12 cellular contexts compared by ENCODE assay signal in genomic region chr10:8048281-8049008, GRCh38. TPM values are rescaled to one million over a fixed set of nuclear protein-coding genes. Genes with fewer than 3 reads are reported as not detected.
A peak's percentile ranks its signal among the peaks of the same experiment; 100 is the strongest.
DNase-seq lines count a peak whose midpoint lies in the region; ATAC-seq, FAIRE-seq and TF ChIP-seq lines count a peak whose summit lies in the region.
"Had no signal": no experiment of that assay in that cellular context is flagged by ENCODE, and none has a peak within 500 bp of the region (broad histone marks: within the 10 kb centered on the region; RNA-seq: fewer than 3 reads in every experiment).

No MANE protein-coding gene starts in this region.

- H3K18ac ChIP-seq in H1 (ENCODE audit: extremely low read depth, low read length), result 0 out of 2 replicates have a peak overlapping the region, but pooled peaks have one; percentile 19

- H2BK20ac ChIP-seq in H1 (ENCODE audit: low read length), result no peak overlapping the region

- no peak overlapping the region for H3K56ac ChIP-seq in H1 (replicated peaks; ENCODE audit: insufficient read length, low read depth, low read length)

- H4K8ac ChIP-seq in H1 (ENCODE audit: extremely low read depth, insufficient read depth, low read length), result no peak overlapping the region

- no peak overlapping the region for H3K27ac ChIP-seq in H1 (ENCODE audit: low read depth, low read length)
- no peak overlapping the region for H3K27ac ChIP-seq in tibial artery

- peak overlapping the region; percentile 13; the same call in 1 of the 2 replicates for H2AK5ac ChIP-seq in H1 (ENCODE audit: low read depth, low read length)

- FAIRE-seq in H1 (lab: Jason Lieb, UNC), result no peak
- FAIRE-seq: bronchial epithelial cell had no signal

- H3K23me2 ChIP-seq in H1 (ENCODE audit: low read depth, low read length), result peaks cover 8% of the 10 kb centered on the region; the same call in 1 of the 2 replicates

- POLR2A ChIA-PET in H1 (lab: Charles Lee; ENCODE audit: partially characterized antibody), result interaction anchor here (0.8 to 1.5 kb wide), 4 partner anchors 10 to 353 kb away, joined by 3 to 4 read pairs (median 3); no protein-coding TSS in a partner anchor

- H2BK120ac ChIP-seq in H1 (replicated peaks; ENCODE audit: low read depth, low read length), result no peak overlapping the region

- TF ChIP-seq CTCF in H1 (IDR thresholded peaks at IDR 0.05; ENCODE audit: control extremely low read depth in 1 of 3, insufficient read depth in 1 of 3, low read depth in 1 of 3, low read length in 3 of 3) (no peak), tibial artery (IDR thresholded peaks at IDR 0.05) (no peak)

- ATAC-seq in HG03520 (IDR thresholded peaks at IDR 0.05; ENCODE audit: unreplicated experiment) (no peak), GM21619 (IDR thresholded peaks at IDR 0.05; ENCODE audit: unreplicated experiment) (no peak)

- TF ChIP-seq RAD21 in H1 (IDR thresholded peaks at IDR 0.05 in 1 of 2, conservative IDR thresholded peaks at IDR 0.05 in 1 of 2; ENCODE audit: low read depth in 2 of 2, low read length in 2 of 2), result no peak

- peak overlapping the region; percentile 39; the same call in 1 of the 2 replicates for H2BK12ac ChIP-seq in H1 (ENCODE audit: low read depth, low read length)

- no peaks in the 10 kb centered on the region for H3K79me2 ChIP-seq in H1 (ENCODE audit: control insufficient read depth in 1 of 2, insufficient read depth in 2 of 2, low read length in 2 of 2)

- peaks cover 98% of the 10 kb centered on the region for H3K27me3 ChIP-seq in H7 (ENCODE audit: control insufficient read depth, insufficient read depth, low read length)
- H3K27me3 ChIP-seq in H1 (replicated peaks in 1 of 4; ENCODE audit: control insufficient read depth in 3 of 4, extremely low read depth in 1 of 4, insufficient read depth in 3 of 4, low read length in 3 of 4), result peaks cover 78 to 99% (median 96%) of the 10 kb centered on the region in 4 experiments
- peaks cover 9 to 100% of the 10 kb centered on the region in 2 donors for H3K27me3 ChIP-seq in tibial artery

- no peak overlapping the region for H3K4ac ChIP-seq in H1 (replicated peaks; ENCODE audit: insufficient read length, low read depth, low read length)

- H2BK15ac ChIP-seq in H1 (ENCODE audit: low read length), result no peak overlapping the region

- TF ChIP-seq POLR2A in H1 (IDR thresholded peaks at IDR 0.05; ENCODE audit: control extremely low read depth in 1 of 2, low read depth in 2 of 2, low read length in 2 of 2), result no peak

- H3K9me3 ChIP-seq in H1 (ENCODE audit: insufficient read depth in 2 of 2, low read depth in 1 of 2, low read length in 1 of 2) (no peaks in the 10 kb centered on the region), tibial artery (no peaks in the 10 kb centered on the region)

- no peak overlapping the region for H4K91ac ChIP-seq in H1 (replicated peaks; ENCODE audit: insufficient read length, low read length)

- no peak overlapping the region for H4K5ac ChIP-seq in H1 (ENCODE audit: insufficient read length, low read depth, low read length)

- CTCF ChIA-PET in H1 (lab: Charles Lee; ENCODE audit: partially characterized antibody), result interaction anchor here (1.0 to 1.5 kb wide), 5 partner anchors 8 to 16 kb away, joined by 3 to 4 read pairs (median 3); no protein-coding TSS in a partner anchor

- H2BK5ac ChIP-seq in H1 (ENCODE audit: low read depth, low read length), result no peak overlapping the region

- no peak overlapping the region for H3K9ac ChIP-seq in H1 (replicated peaks in 1 of 4; ENCODE audit: extremely low read depth in 1 of 4, low read depth in 3 of 4, low read length in 3 of 4)

- H4K20me1 ChIP-seq in H1 (replicated peaks in 1 of 2; ENCODE audit: control insufficient read depth in 1 of 2, insufficient read depth in 2 of 2, low read length in 2 of 2), result peaks cover 23 to 31% of the 10 kb centered on the region in 2 experiments

- no peak for TF ChIP-seq EP300 in H1 (IDR thresholded peaks at IDR 0.05; ENCODE audit: borderline replicate concordance in 1 of 2, low read depth in 2 of 2, low read length in 2 of 2)

- no peak overlapping the region for H3K14ac ChIP-seq in H1 (ENCODE audit: insufficient read length)

- no peak overlapping the region for H3K23ac ChIP-seq in H1 (ENCODE audit: insufficient read length)

- no peaks in the 10 kb centered on the region for H3K36me3 ChIP-seq in H7 (replicated peaks; ENCODE audit: control insufficient read depth, insufficient read depth, low read length)
- H3K36me3 ChIP-seq in H1 (ENCODE audit: control insufficient read depth in 2 of 4, insufficient read depth in 4 of 4, low read length in 3 of 4), result no peaks in the 10 kb centered on the region; a peak in 1 of 8 replicates
- H3K36me3 ChIP-seq in tibial artery, result no peaks in the 10 kb centered on the region

- H3K4me3 ChIP-seq in H7 (ENCODE audit: insufficient read depth, low read depth, low read length) (no peak overlapping the region), H1 (ENCODE audit: extremely low read depth in 1 of 4, insufficient read depth in 2 of 4, low read depth in 3 of 4, low read length in 4 of 4) (peak overlapping the region in 2 of 4 experiments; percentile 5 to 43; a peak in 3 of 8 replicates), tibial artery (no peak overlapping the region)

- 5% methylated on average over 19 of the region's 29 CpGs; no CpG with 5 or more reads in 1 of the 2 experiments for WGBS in H1 (ENCODE audit: extremely low coverage in 1 of 2, insufficient coverage in 1 of 2, insufficient read length in 1 of 2, insufficient replicate concordance in 2 of 2, low coverage in 1 of 2, low lambda C conversion rate in 2 of 2, missing lambda C conversion rate in 1 of 2), 2 experiments

- peak overlapping the region; percentile 45 to 84 for H3K4me2 ChIP-seq in H1 (ENCODE audit: insufficient read depth in 1 of 2, low read depth in 2 of 2, low read length in 2 of 2)

- DNase-seq in H7 (peak; percentile 70), H1 (ENCODE audit: low read depth in 1 of 2, low spot score in 2 of 2) (no peak), tibial artery (no peak), cardiac septum (ENCODE audit: low spot score) (no peak)
- DNase-seq in activated CD4-positive, alpha-beta T cell treated with anti-CD3 and anti-CD28 coated beads, Interleukin-2, amount 50 U/mL, for 1 hour, result peak; percentile 43
- peak; percentile 68 for DNase-seq in stimulated activated CD8-positive, alpha-beta memory T cell treated with anti-CD3 and anti-CD28 coated beads, Interleukin-4, amount 100 ng/mL, for 48 hours
- DNase-seq: DND-41, foreskin melanocyte, NCI-H446 had no signal

- intact Hi-C loops in tibial artery (cut with DNase I; ENCODE audit: low total_unique reads), result no loop called here
- intact Hi-C loops in cardiac septum (cut with DNase I), result no loop called here

- no peak overlapping the region for H2AFZ ChIP-seq in H1 (ENCODE audit: low read length)

- peaks cover 11 to 63% (median 32%) of the 10 kb centered on the region in 4 experiments for H3K4me1 ChIP-seq in H1 (replicated peaks in 1 of 4; ENCODE audit: control insufficient read depth in 3 of 4, insufficient read depth in 4 of 4, low read length in 3 of 4)
- H3K4me1 ChIP-seq in tibial artery, result peaks cover 0 to 73% (median 57%) of the 10 kb centered on the region in 4 donors

- H3K79me1 ChIP-seq in H1 (ENCODE audit: low read depth, low read length), result no peaks in the 10 kb centered on the region

TF ChIP-seq in H1, 55 proteins besides CTCF, POLR2A, EP300 and RAD21:
- TF ChIP-seq RFX5 (IDR thresholded peaks at IDR 0.05; ENCODE audit: borderline replicate concordance, low read depth, low read length), result no peak
- TF ChIP-seq RNF2 (IDR thresholded peaks at IDR 0.05; ENCODE audit: borderline replicate concordance, low read depth, low read length, missing control alignments, poor library complexity, severe bottlenecking), result peak; percentile 6
- no peak for TF ChIP-seq CEBPB (IDR thresholded peaks at IDR 0.05; ENCODE audit: low read depth, low read length)
- TF ChIP-seq SP1 (IDR thresholded peaks at IDR 0.05; ENCODE audit: low read depth, low read length), result no peak
- no peak for TF ChIP-seq NRF1 (IDR thresholded peaks at IDR 0.05; ENCODE audit: low read depth, low read length)

RNA-seq across cellular contexts. Expression of gene GATA3, which starts 6.0 kb away (rescaled TPM):
- total RNA-seq in H7 (2014; rRNA removed; shearing (Covaris generic)), result 0.11 and 1.1 TPM in 2 replicates
- 0.43 and 0.80 TPM in 2 replicates for total RNA-seq in H1 (2021; fragmentation: NEBNext Ultra II Directional; extraction: Animal tissue kit (Norgen Biotek cat#: 25700))
- polyA plus RNA-seq in H1 (2011; rRNA removed), result 0.02 and 0.11 TPM in 2 replicates
- polyA plus RNA-seq in H1 (2011; cell fraction: cytosol; rRNA removed), result 0.06 TPM
- polyA plus RNA-seq in H1 (2011; cell fraction: nucleus; rRNA removed), result 0.04 TPM
- 0.13 to 0.23 TPM (median 0.18 TPM) in 3 of 4 replicates, not detected in the other for polyA plus RNA-seq in H1 (2012, experiment 1 of 2)
- 0.21 TPM for polyA plus RNA-seq in H1 (2012, experiment 2 of 2)
- 0.30 TPM for polyA plus RNA-seq in H1 (2013, experiment 1 of 2)
- polyA plus RNA-seq in H1 (2013, experiment 2 of 2), result 0.29 TPM
- polyA minus RNA-seq in H1 (2011; rRNA and poly(A)+ RNA removed), result not detected in 2 replicates
- not detected for polyA minus RNA-seq in H1 (2011; cell fraction: cytosol; rRNA and poly(A)+ RNA removed)
- polyA minus RNA-seq in H1 (2011; cell fraction: nucleus; rRNA and poly(A)+ RNA removed), result not detected
- 1.2 TPM for total RNA-seq in cardiac septum

Comparison
In these comparisons a context has a peak if more than half of its experiments do, and no peak if none do; other contexts are left out.
1. DNase-seq: peak in H7 (single experiment), activated CD4-positive, alpha-beta T cell treated with anti-CD3 and anti-CD28 coated beads, Interleukin-2, amount 50 U/mL, for 1 hour (single experiment) and stimulated activated CD8-positive, alpha-beta memory T cell treated with anti-CD3 and anti-CD28 coated beads, Interleukin-4, amount 100 ng/mL, for 48 hours (single experiment); none in H1 (0 of 2), tibial artery (0 of 2) and cardiac septum (single experiment).